8 cellular contexts compared by ENCODE assay signal in the genomic region with DNA sequence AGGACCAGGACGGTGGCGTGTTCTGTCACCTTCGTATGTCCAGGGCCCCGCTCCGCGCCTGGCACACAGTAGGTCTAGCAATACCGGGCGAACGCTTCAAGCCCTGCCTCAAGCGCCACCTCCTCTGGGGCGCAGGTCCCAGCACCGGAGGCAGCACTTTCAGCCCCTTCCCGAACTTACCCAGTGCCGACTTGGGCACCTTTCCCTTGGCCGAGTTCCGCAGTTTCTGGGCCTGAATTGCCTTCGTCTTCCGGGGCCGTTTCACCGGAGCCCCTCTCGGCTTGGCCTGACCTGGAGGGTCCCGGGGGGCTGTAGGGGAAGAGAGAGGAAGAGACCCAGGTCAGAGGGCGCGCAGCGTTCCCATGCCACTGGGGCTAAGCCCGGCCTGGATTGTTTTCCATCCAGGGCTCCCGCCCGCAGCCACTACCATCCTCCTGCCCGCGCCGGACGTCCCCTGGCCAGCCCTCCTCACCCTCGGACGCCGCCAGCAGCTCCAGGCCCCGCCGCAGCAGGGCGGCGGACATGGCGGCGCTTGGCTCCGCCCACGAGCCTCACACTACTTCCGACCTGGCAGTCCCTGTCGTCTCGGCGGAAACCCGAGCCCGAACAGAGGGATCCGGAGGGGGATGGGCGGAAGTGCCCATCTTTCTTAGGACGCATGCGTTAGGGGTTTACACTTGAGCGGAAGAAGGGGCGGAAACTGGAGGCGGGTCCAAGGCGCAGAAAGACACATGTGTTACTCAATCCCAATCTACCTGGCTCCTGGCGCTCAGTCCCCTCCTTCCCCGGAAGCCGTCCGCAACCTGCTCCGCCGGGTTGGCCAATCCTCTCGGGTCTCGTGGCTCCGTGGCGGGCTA. TPM values are rescaled to one million over a fixed set of nuclear protein-coding genes. Genes with fewer than 3 reads are reported as not detected.
DNase-seq lines count a peak whose midpoint lies in the region; TF ChIP-seq lines count a peak whose summit lies in the region.

RPS19BP1 (minus strand) TSS at position 534 of the 857 bp plus-strand sequence; CDS start at position 524, 10 bp downstream.

- peak within 1 kb of the TSS; percentile 85 for H3K27ac ChIP-seq in effector memory CD4-positive, alpha-beta T cell (ENCODE audit: insufficient read depth, low read length, poor library complexity, severe bottlenecking)

- H3K36me3 ChIP-seq in effector memory CD4-positive, alpha-beta T cell (ENCODE audit: control insufficient read depth, insufficient read depth, low read length) = peaks cover 19% of the 10 kb centered on the region

- peak within 1 kb of the TSS; percentile 83 for H3K4me3 ChIP-seq in effector memory CD4-positive, alpha-beta T cell (ENCODE audit: insufficient read depth, low read depth, low read length, poor library complexity, severe bottlenecking)

- DNase-seq in CMK (ENCODE audit: low read depth) (peak; percentile 99), GM20000 (ENCODE audit: low spot score) (peak; percentile 97), HT1080 (ENCODE audit: low read depth) (peak; percentile 100), NOMO-1 treated with DMSO at 0.1 percent for 48 hours (lab: John Stamatoyannopoulos, UW; ENCODE audit: unreplicated experiment) (peak; percentile 100), lung microvascular endothelial cell (ENCODE audit: low read depth in 2 of 2) (peak; percentile 88 to 98)
- DNase-seq in activated CD8-positive, alpha-beta memory T cell treated with anti-CD3 and anti-CD28 coated beads for 4 hours (ENCODE audit: low read depth in 2 of 2) = peak; percentile 98 to 99
- peak; percentile 98 to 99 (median 99) for DNase-seq in effector memory CD4-positive, alpha-beta T cell
- peak; percentile 98 to 99 (median 99) for DNase-seq in stimulated activated CD4-positive, alpha-beta T cell treated with anti-CD3 and anti-CD28 coated beads, TNF-alpha, amount 100 ng/mL, for 48 hours (ENCODE audit: low read depth in 3 of 3)

- no peak for TF ChIP-seq CTCF in GM20000 (IDR thresholded peaks at IDR 0.05; ENCODE audit: extremely low read depth, missing control alignments)

- H3K4me1 ChIP-seq in effector memory CD4-positive, alpha-beta T cell (ENCODE audit: control insufficient read depth, insufficient read depth, low read length, poor library complexity, severe bottlenecking) = peaks cover 50% of the 10 kb centered on the region

- H3K27me3 ChIP-seq in effector memory CD4-positive, alpha-beta T cell (replicated peaks; ENCODE audit: control insufficient read depth, insufficient read depth, low read length, poor library complexity, severe bottlenecking) = no peaks in the 10 kb centered on the region

- H3K9me3 ChIP-seq in effector memory CD4-positive, alpha-beta T cell (ENCODE audit: control insufficient read depth, low read length) = no peaks in the 10 kb centered on the region

RNA-seq across cellular contexts. Expression of gene RPS19BP1, which starts in this region (rescaled TPM):
- 286 and 318 TPM in 2 replicates for total RNA-seq in HT1080 (2014; rRNA removed; shearing (Covaris generic))
- polyA plus RNA-seq in HT1080 (2015; cell fraction: cytosol; rRNA removed) = 121 and 165 TPM in 2 replicates
- 63.1 and 64.8 TPM in 2 replicates for polyA plus RNA-seq in HT1080 (2015; cell fraction: nucleus; rRNA removed)
- total RNA-seq in lung microvascular endothelial cell = 40.3 and 48.2 TPM in 2 replicates

Comparison
In these comparisons a context has a peak if more than half of its experiments do, and no peak if none do; other contexts are left out.
1. Peak in every context shown above with its lines: DNase-seq, H3K4me3 ChIP-seq and H3K27ac ChIP-seq.